In the genomic region with DNA sequence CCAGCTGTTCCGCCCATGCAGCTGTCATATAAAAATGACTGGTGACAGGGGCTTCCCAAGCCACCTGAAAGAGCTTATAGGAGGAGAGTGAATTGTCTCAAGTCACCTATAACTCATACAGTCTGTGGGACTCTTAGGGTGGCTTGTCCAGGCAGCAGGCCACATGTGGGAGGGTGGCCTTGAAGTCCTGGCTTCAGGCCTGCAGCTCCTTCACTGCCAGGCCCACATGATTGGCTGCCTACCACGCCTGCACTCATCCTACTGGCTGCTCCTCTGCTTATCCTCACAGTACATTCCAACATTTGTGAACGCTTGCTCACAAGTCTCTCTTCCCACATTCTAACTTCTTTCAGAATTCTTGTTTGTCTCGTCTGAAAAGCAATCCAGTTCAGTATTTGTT, we compare ENCODE assay signal across 15 cellular contexts. TPM values are rescaled to one million over a fixed set of nuclear protein-coding genes. Genes with fewer than 3 reads are reported as not detected.
A peak's percentile ranks its signal among the peaks of the same experiment; 100 is the strongest.
DNase-seq lines count a peak whose midpoint lies in the region; ATAC-seq and TF ChIP-seq lines count a peak whose summit lies in the region.
"Had no signal": no experiment of that assay in that cellular context is flagged by ENCODE, and none has a peak within 500 bp of the region (broad histone marks: within the 10 kb centered on the region; RNA-seq: fewer than 3 reads in every experiment).

No MANE protein-coding gene starts in this region.

- intact Hi-C loops in lower lobe of right lung (cut with DNase I): no loop called here

- ATAC-seq in lower lobe of right lung: peak; percentile 71 to 82
- peak; percentile 80 to 87 for ATAC-seq in upper lobe of left lung (ENCODE audit: low FRiP score in 2 of 2)
- ATAC-seq in HG02610 (IDR thresholded peaks at IDR 0.05; ENCODE audit: unreplicated experiment): no peak
- ATAC-seq: HepG2 had no signal

- DNase-seq in dedifferentiated amniotic fluid mesenchymal stem cell (ENCODE audit: extremely low spot score): peak; percentile 73
- DNase-seq in lower lobe of right lung: peak; percentile 70
- DNase-seq in upper lobe of left lung: peak in 1 of 2 donors; percentile 70
- no peak for DNase-seq in NCI-H446 treated with DMSO at 0.1 percent for 48 hours (lab: John Stamatoyannopoulos, UW)
- DNase-seq in inferior parietal cortex (ENCODE audit: extremely low spot score): no peak
- DNase-seq: activated CD4-positive, alpha-beta T cell treated with anti-CD3 and anti-CD28 coated beads, Interleukin-2, amount 50 U/mL, for 4 hours; caudate nucleus; CD8-positive, alpha-beta memory T cell; NCI-H748 treated with DMSO at 0.1 percent for 48 hours; stimulated activated CD4-positive, alpha-beta T cell treated with anti-CD3 and anti-CD28 coated beads, Interleukin-4, amount 100 ng/mL, for 4 hours; stimulated activated naive CD4-positive, alpha-beta T cell; T-helper 9 cell had no signal

- no peak for TF ChIP-seq POLR2A in upper lobe of left lung (IDR thresholded peaks at IDR 0.05)

- H3K4me1 ChIP-seq in HEK293 (ENCODE audit: control insufficient read depth, insufficient read depth, low read length) (peaks cover 8% of the 10 kb centered on the region; the same call in 1 of the 2 replicates), lower lobe of right lung (peaks cover 22% of the 10 kb centered on the region), upper lobe of left lung (peaks cover 0 to 16% (median 9%) of the 10 kb centered on the region in 4 donors)

- no peaks in the 10 kb centered on the region for H3K36me3 ChIP-seq in HEK293 (ENCODE audit: control insufficient read depth in 2 of 2, insufficient read depth in 1 of 2, low read length in 2 of 2)
- H3K36me3 ChIP-seq in lower lobe of right lung: no peaks in the 10 kb centered on the region
- H3K36me3 ChIP-seq in upper lobe of left lung: no peaks in the 10 kb centered on the region

- CTCF ChIA-PET in HEK293 (lab: Yijun Ruan, JAX): no interaction called here

- no peaks in the 10 kb centered on the region for H3K27me3 ChIP-seq in lower lobe of right lung (ENCODE audit: low read depth)
- H3K27me3 ChIP-seq in upper lobe of left lung: no peaks in the 10 kb centered on the region

- H3K27ac ChIP-seq in HEK293 (ENCODE audit: extremely low read depth, low read depth, low read length) (no peak overlapping the region), lower lobe of right lung (peak overlapping the region; percentile 47), upper lobe of left lung (peak overlapping the region; percentile 27 to 50 (median 42))

- H3K9me3 ChIP-seq in HEK293 (ENCODE audit: control insufficient read depth, insufficient read depth, low read depth, low read length) (no peaks in the 10 kb centered on the region), lower lobe of right lung (no peaks in the 10 kb centered on the region), upper lobe of left lung (no peaks in the 10 kb centered on the region)

- TF ChIP-seq EP300 in upper lobe of left lung (IDR thresholded peaks at IDR 0.05): no peak

- 61% methylated on average over 4 of the region's 4 CpGs for WGBS in upper lobe of left lung, 2 donors

- POLR2A ChIA-PET in HEK293 (lab: Yijun Ruan, JAX): no interaction called here

- TF ChIP-seq CTCF in HEK293 (tag by site-specific recombination; IDR thresholded peaks at IDR 0.05): no peak
- TF ChIP-seq CTCF in lower lobe of right lung (IDR thresholded peaks at IDR 0.05): no peak
- TF ChIP-seq CTCF in upper lobe of left lung (IDR thresholded peaks at IDR 0.05): no peak

- no peak overlapping the region for H3K4me3 ChIP-seq in HEK293 (ENCODE audit: low read depth, low read length)
- no peak overlapping the region for H3K4me3 ChIP-seq in lower lobe of right lung
- H3K4me3 ChIP-seq in upper lobe of left lung: no peak overlapping the region

TF ChIP-seq in HEK293, 187 proteins besides CTCF, POLR2A, EP300 and RAD21:
- no peak for TF ChIP-seq ZNF561 (tag by site-specific recombination; IDR thresholded peaks at IDR 0.05; ENCODE audit: borderline replicate concordance)
- TF ChIP-seq ZNF174 (tag by site-specific recombination; IDR thresholded peaks at IDR 0.05): no peak
- no peak for TF ChIP-seq ZNF548 (tag by site-specific recombination; IDR thresholded peaks at IDR 0.05)
- no peak for TF ChIP-seq SCRT2 (tag by site-specific recombination; IDR thresholded peaks at IDR 0.05)
- peak; percentile 66 for TF ChIP-seq EGR2 (tag by site-specific recombination; IDR thresholded peaks at IDR 0.05; ENCODE audit: low read depth)
- peak; percentile 59 for TF ChIP-seq ZFHX2 (tag by site-specific recombination; conservative IDR thresholded peaks at IDR 0.05)
- TF ChIP-seq SETDB1 (IDR thresholded peaks at IDR 0.05; ENCODE audit: insufficient read length, low read length): no peak
- TF ChIP-seq, protein P1, sequence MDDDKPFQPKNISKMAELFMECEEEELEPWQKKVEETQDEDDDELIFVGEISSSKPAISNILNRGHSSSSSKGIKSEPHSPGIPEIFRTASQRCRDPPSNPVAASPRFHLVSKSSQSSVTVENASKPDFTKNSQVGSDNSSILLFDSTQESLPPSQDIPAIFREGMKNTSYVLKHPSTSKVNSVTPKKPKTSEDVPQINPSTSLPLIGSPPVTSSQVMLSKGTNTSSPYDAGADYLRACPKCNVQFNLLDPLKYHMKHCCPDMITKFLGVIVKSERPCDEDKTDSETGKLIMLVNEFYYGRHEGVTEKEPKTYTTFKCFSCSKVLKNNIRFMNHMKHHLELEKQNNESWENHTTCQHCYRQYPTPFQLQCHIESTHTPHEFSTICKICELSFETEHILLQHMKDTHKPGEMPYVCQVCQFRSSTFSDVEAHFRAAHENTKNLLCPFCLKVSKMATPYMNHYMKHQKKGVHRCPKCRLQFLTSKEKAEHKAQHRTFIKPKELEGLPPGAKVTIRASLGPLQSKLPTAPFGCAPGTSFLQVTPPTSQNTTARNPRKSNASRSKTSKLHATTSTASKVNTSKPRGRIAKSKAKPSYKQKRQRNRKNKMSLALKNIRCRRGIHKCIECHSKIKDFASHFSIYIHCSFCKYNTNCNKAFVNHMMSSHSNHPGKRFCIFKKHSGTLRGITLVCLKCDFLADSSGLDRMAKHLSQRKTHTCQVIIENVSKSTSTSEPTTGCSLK (tag by site-specific recombination; IDR thresholded peaks at IDR 0.05): no peak

RNA-seq across cellular contexts. Expression of a gene that starts 41.1 kb away (rescaled TPM):
- total RNA-seq in lower lobe of right lung (58.0 TPM), upper lobe of left lung (10 to 100 TPM; 21.5 to 84.7 (median 50.6) TPM)

Comparison
In these comparisons a context has a peak if more than half of its experiments do, and no peak if none do; other contexts are left out.
1. DNase-seq: peak in dedifferentiated amniotic fluid mesenchymal stem cell (single experiment) and lower lobe of right lung (single experiment); none in NCI-H446 treated with DMSO at 0.1 percent for 48 hours (single experiment) and inferior parietal cortex (single experiment).